Comparison of ENCODE assay signal across 8 cellular contexts in the genomic region with DNA sequence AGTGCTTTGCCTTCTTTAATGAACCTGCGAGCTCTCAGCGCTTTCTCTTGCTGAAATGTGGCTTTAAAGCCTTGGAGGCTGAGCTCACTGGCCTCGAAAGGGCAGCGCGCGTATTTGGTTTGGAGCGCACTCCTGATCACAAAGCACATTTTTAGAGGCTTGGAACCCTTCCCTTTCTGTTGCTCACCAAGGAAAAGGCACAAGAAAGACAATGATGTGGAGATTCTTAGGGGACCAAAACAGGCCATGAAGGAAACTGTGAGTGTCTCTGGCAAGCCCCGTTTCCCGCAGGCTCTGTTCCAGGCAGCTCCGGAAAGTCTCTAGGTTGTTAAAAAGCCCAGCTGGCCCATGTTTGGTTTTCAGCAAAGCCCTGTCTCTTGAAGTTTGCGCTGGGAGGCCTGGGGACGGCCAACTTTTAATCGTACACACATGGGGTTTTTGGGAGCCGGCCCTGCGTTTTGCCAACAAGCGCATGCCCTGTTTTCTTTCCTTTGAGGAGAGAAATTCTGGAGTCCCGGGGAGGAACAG. TPM values are rescaled to one million over a fixed set of nuclear protein-coding genes. Genes with fewer than 3 reads are reported as not detected.
DNase-seq lines count a peak whose midpoint lies in the region; ATAC-seq and TF ChIP-seq lines count a peak whose summit lies in the region.
"Had no signal": no experiment of that assay in that cellular context is flagged by ENCODE, and none has a peak within 500 bp of the region (broad histone marks: within the 10 kb centered on the region; RNA-seq: fewer than 3 reads in every experiment).

No MANE protein-coding gene starts in this region.

- H3K4me1 Mint-ChIP-seq in nephron progenitor cell: peaks cover 7% of the 10 kb centered on the region

- H3K27me3 ChIP-seq in ascending aorta (no peaks in the 10 kb centered on the region), uterus (no peaks in the 10 kb centered on the region)

- DNase-seq in ascending aorta (ENCODE audit: low spot score in 2 of 2) (peak; percentile 52 to 97), globus pallidus (ENCODE audit: low spot score) (peak; percentile 62), nephron progenitor cell (no peak), uterus (peak; percentile 92 to 96), T1000 (lab: John Stamatoyannopoulos, UW) (no peak), NCI-H2107 treated with DMSO at 0.1 percent for 48 hours (lab: John Stamatoyannopoulos, UW; ENCODE audit: unreplicated experiment) (no peak)
- DNase-seq: erythroblast had no signal

- H3K9me3 ChIP-seq in ascending aorta: no peaks in the 10 kb centered on the region
- no peaks in the 10 kb centered on the region for H3K9me3 ChIP-seq in uterus

- peak overlapping the region in 1 of 2 donors; percentile 52 for H3K4me3 ChIP-seq in ascending aorta
- no peak overlapping the region for H3K4me3 ChIP-seq in uterus

- no peak overlapping the region for H3K4me3 Mint-ChIP-seq in nephron progenitor cell

- H3K9me3 Mint-ChIP-seq in nephron progenitor cell: peaks cover 8% of the 10 kb centered on the region

- intact Hi-C loops in ascending aorta (cut with DNase I) (loop anchor here (2.0 kb wide), 2 partner anchors 22 to 32 kb away; a partner anchor contains a TSS), uterus (cut with DNase I; ENCODE audit: low total_unique reads) (loop anchor here (5.0 kb wide), 1 partner anchor 32 kb away; a partner anchor contains a TSS)

- TF ChIP-seq POLR2A in uterus (IDR thresholded peaks at IDR 0.05): peak in 1 of 2 donors; percentile 25

- peak overlapping the region; percentile 77 for H3K27ac Mint-ChIP-seq in nephron progenitor cell

- H3K4me1 ChIP-seq in ascending aorta (peaks cover 30 to 62% of the 10 kb centered on the region in 2 donors), uterus (peaks cover 24 to 31% of the 10 kb centered on the region in 2 donors)

- peak in 1 of 3 experiments; percentile 16 for TF ChIP-seq CTCF in ascending aorta (IDR thresholded peaks at IDR 0.05)
- TF ChIP-seq CTCF in nephron progenitor cell (IDR thresholded peaks at IDR 0.05): no peak
- TF ChIP-seq CTCF in uterus (IDR thresholded peaks at IDR 0.05): peak in 1 of 4 experiments; percentile 4

- H3K27me3 Mint-ChIP-seq in nephron progenitor cell (ENCODE audit: low read depth, poor library complexity): peaks cover 7% of the 10 kb centered on the region

- no peak for ATAC-seq in GM18858 (IDR thresholded peaks at IDR 0.05; ENCODE audit: unreplicated experiment)

- H3K36me3 ChIP-seq in ascending aorta (peaks cover 18 to 39% of the 10 kb centered on the region in 2 donors), uterus (no peaks in the 10 kb centered on the region)

- peaks cover 41% of the 10 kb centered on the region for H3K36me3 Mint-ChIP-seq in nephron progenitor cell (ENCODE audit: low read depth)

- H3K27ac ChIP-seq in ascending aorta (peak overlapping the region; percentile 94), uterus (peak overlapping the region; percentile 93 to 96)

RNA-seq across cellular contexts. Expression of a gene that starts 9.4 kb away (rescaled TPM):
- total RNA-seq in ascending aorta (1.1 TPM), uterus (10 to 100 TPM in 1 of 4 donors, 1 to 10 TPM in 3; 1.8 to 21.8 (median 2.6) TPM)

RNA-seq across cellular contexts. Expression of a gene that starts 32.4 kb away (rescaled TPM):
- total RNA-seq in ascending aorta: 572 TPM
- 100 to 1,000 TPM; 326 to 762 (median 535) TPM for total RNA-seq in uterus

Comparison
In these comparisons a context has a peak if more than half of its experiments do, and no peak if none do; other contexts are left out.
1. DNase-seq: peak in ascending aorta (2 of 2), globus pallidus (single experiment) and uterus (2 of 2); none in nephron progenitor cell (single experiment), T1000 (single experiment) and NCI-H2107 treated with DMSO at 0.1 percent for 48 hours (single experiment).